In the genomic region with DNA sequence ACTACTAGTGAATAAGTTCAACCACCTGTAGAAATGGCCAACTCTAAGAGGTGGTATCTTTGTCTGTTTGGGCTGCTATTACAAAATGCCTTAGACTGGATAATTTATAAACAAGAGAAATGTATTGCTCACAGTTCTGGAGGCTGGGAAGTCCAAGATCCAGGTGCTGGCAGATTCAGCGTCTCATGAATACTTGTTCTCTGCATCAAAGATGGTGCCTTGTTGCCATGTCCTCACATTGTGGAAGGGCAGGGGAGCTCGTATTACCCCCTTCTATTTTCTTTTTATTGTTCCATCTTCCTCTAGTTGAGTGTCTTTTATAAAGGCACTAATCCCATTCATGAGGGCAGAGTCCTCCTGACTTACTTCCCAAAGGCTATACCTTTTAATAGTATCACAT, we compare ENCODE assay signal across 37 cellular contexts.
"Had no signal": no experiment of that assay in that cellular context is flagged by ENCODE, and none has a peak within 500 bp of the region (broad histone marks: within the 10 kb centered on the region; RNA-seq: fewer than 3 reads in every experiment).

No MANE protein-coding gene starts in this region.

- H3K36me3 ChIP-seq: MG63 had no signal

- H3K4me3 ChIP-seq: MG63 had no signal

- DNase-seq: Karpas-422, Kasumi-1, KG1, MG63, MM.1S, MV-4-11, NCI-H1048, NCI-H1092, NCI-H1092 treated with DMSO at 0.1 percent for 48 hours, NCI-H1105, NCI-H1105 treated with DMSO at 0.1 percent for 48 hours, NCI-H1417, NCI-H1417 treated with DMSO at 0.1 percent for 48 hours, NCI-H1436, NCI-H1436 treated with DMSO at 0.1 percent for 48 hours, NCI-H146, NCI-H1694, NCI-H1694 treated with DMSO at 0.1 percent for 48 hours, NCI-H187, NCI-H187 treated with DMSO at 0.1 percent for 48 hours, NCI-H1930, NCI-H2029, NCI-H2029 treated with DMSO at 0.1 percent for 48 hours, NCI-H2081, NCI-H2081 treated with DMSO at 0.1 percent for 48 hours, NCI-H2107, NCI-H2171, NCI-H2227 treated with DMSO at 0.1 percent for 48 hours, NCI-H226, NCI-H345, NCI-H446, NCI-H446 treated with DMSO at 0.1 percent for 48 hours, NCI-H510A, NCI-H510A treated with DMSO at 0.1 percent for 48 hours, NCI-H524, NCI-H524 treated with DMSO at 0.1 percent for 48 hours had no signal

- H3K27me3 ChIP-seq: MG63 had no signal

- H3K27ac ChIP-seq: KMS-11 had no signal

- H3K9me3 ChIP-seq: MG63 had no signal

- H3K9ac ChIP-seq: KMS-11 had no signal
